Comparison of ENCODE assay signal across 15 cellular contexts in genomic region chr5:58405175-58405574, GRCh38. TPM values are rescaled to one million over a fixed set of nuclear protein-coding genes. Genes with fewer than 3 reads are reported as not detected.
DNase-seq lines count a peak whose midpoint lies in the region; ATAC-seq and TF ChIP-seq lines count a peak whose summit lies in the region.
"Had no signal": no experiment of that assay in that cellular context is flagged by ENCODE, and none has a peak within 500 bp of the region (broad histone marks: within the 10 kb centered on the region; RNA-seq: fewer than 3 reads in every experiment).

No MANE protein-coding gene starts in this region.

- H3K4me3 ChIP-seq in HUES48 (ENCODE audit: low read depth, low read length) (no peak overlapping the region), mammary epithelial cell (replicated peaks in 1 of 3; ENCODE audit: insufficient read depth in 1 of 3, low read depth in 2 of 3, low read length in 3 of 3) (no peak overlapping the region), skeletal muscle cell (ENCODE audit: low read depth, low read length) (no peak overlapping the region)

- peak overlapping the region; percentile 31 for H3K4me2 ChIP-seq in mammary epithelial cell (ENCODE audit: insufficient read depth, low read depth, low read length)

- H3K4me1 Mint-ChIP-seq in activated naive CD8-positive, alpha-beta T cell treated with anti-CD3 and anti-CD28 coated beads for 36 hours: no peaks in the 10 kb centered on the region
- H3K4me1 Mint-ChIP-seq: B cell had no signal

- ATAC-seq in esophagus mucosa: peak; percentile 85
- no peak for ATAC-seq in GM18498 (IDR thresholded peaks at IDR 0.05; ENCODE audit: unreplicated experiment)

- no peak overlapping the region for H3K27ac Mint-ChIP-seq in activated naive CD8-positive, alpha-beta T cell treated with anti-CD3 and anti-CD28 coated beads for 36 hours
- H3K27ac Mint-ChIP-seq: B cell; CD4-positive, alpha-beta T cell; HFFc6 had no signal

- peaks cover 5% of the 10 kb centered on the region for H3K27me3 Mint-ChIP-seq in activated naive CD8-positive, alpha-beta T cell treated with anti-CD3 and anti-CD28 coated beads for 36 hours

- no peaks in the 10 kb centered on the region for H4K20me1 ChIP-seq in mammary epithelial cell (ENCODE audit: insufficient read depth, low read length)

- TF ChIP-seq CTCF in mammary epithelial cell (conservative IDR thresholded peaks at IDR 0.05 in 1 of 2, IDR thresholded peaks at IDR 0.05 in 1 of 2; ENCODE audit: extremely low read depth in 1 of 2, insufficient read depth in 1 of 2, low read depth in 1 of 2, low read length in 2 of 2): no peak

- intact Hi-C loops in mammary epithelial cell (cut with micrococcal nuclease): no loop called here

- H3K9me3 Mint-ChIP-seq in activated naive CD8-positive, alpha-beta T cell treated with anti-CD3 and anti-CD28 coated beads for 36 hours: no peaks in the 10 kb centered on the region
- H3K9me3 Mint-ChIP-seq: CD4-positive, alpha-beta T cell; HFFc6 had no signal

- H2AFZ ChIP-seq in mammary epithelial cell (ENCODE audit: low read depth, low read length): peak overlapping the region; percentile 30

- no peak overlapping the region for H3K9ac ChIP-seq in HUES48 (ENCODE audit: low read depth, low read length)
- H3K9ac ChIP-seq in mammary epithelial cell (ENCODE audit: insufficient read depth, low read length): no peak overlapping the region

- dilution Hi-C loops in mammary epithelial cell (cut with HindIII; ENCODE audit: low sequenced_read_pairs): no loop called here

- in situ Hi-C loops in mammary epithelial cell (cut with MboI; ENCODE audit: low sequenced_read_pairs in 2 of 2): no loop called here

- H3K36me3 ChIP-seq in HUES48 (ENCODE audit: control insufficient read depth, insufficient read depth, low read length): no peaks in the 10 kb centered on the region
- H3K36me3 ChIP-seq in mammary epithelial cell (ENCODE audit: insufficient read depth, low read length): no peaks in the 10 kb centered on the region

- WGBS in mammary epithelial cell (ENCODE audit: low coverage, missing lambda C conversion rate): 25% methylated on average over 2 of the region's 2 CpGs

- CTCF ChIA-PET in mammary epithelial cell (lab: Charles Lee; ENCODE audit: low non-redundant PET): no interaction called here

- H3K27ac ChIP-seq in HUES48 (ENCODE audit: low read depth, low read length): peak overlapping the region; percentile 72
- no peak overlapping the region for H3K27ac ChIP-seq in mammary epithelial cell (ENCODE audit: insufficient read depth, low read depth, low read length)

- peaks cover 44% of the 10 kb centered on the region for H3K4me1 ChIP-seq in HUES48 (ENCODE audit: control insufficient read depth, insufficient read depth, low read length)
- H3K4me1 ChIP-seq in mammary epithelial cell (ENCODE audit: insufficient read depth, low read length): peaks cover 46% of the 10 kb centered on the region

- H3K27me3 ChIP-seq in HUES48 (ENCODE audit: control insufficient read depth, insufficient read depth, low read length) (no peaks in the 10 kb centered on the region), mammary epithelial cell (ENCODE audit: insufficient read depth, low read length) (no peaks in the 10 kb centered on the region)

- no peaks in the 10 kb centered on the region for H3K79me2 ChIP-seq in mammary epithelial cell (ENCODE audit: insufficient read depth, low read length)

- BruUV-seq in mammary epithelial cell (replicated peaks; lab: Mats Ljungman, UMichigan): no TSS peak

- peak; percentile 63 for DNase-seq in mammary epithelial cell
- peak; percentile 9 for DNase-seq in skeletal muscle cell (ENCODE audit: low read depth)
- DNase-seq in activated naive CD8-positive, alpha-beta T cell treated with anti-CD3 and anti-CD28 coated beads for 36 hours: no peak
- DNase-seq in NCI-H2227 (lab: John Stamatoyannopoulos, UW; ENCODE audit: unreplicated experiment): no peak
- no peak for DNase-seq in NCI-H2107 treated with DMSO at 0.1 percent for 48 hours (lab: John Stamatoyannopoulos, UW; ENCODE audit: unreplicated experiment)
- DNase-seq: C1 segment of cervical spinal cord; CD4-positive, alpha-beta T cell; DMS79 treated with DMSO at 0.1 percent for 48 hours; EL; HCEC 1CT; HFFc6 had no signal

- no peaks in the 10 kb centered on the region for H3K36me3 Mint-ChIP-seq in activated naive CD8-positive, alpha-beta T cell treated with anti-CD3 and anti-CD28 coated beads for 36 hours

- no peak overlapping the region for H3K4me3 Mint-ChIP-seq in activated naive CD8-positive, alpha-beta T cell treated with anti-CD3 and anti-CD28 coated beads for 36 hours
- H3K4me3 Mint-ChIP-seq: B cell; CD4-positive, alpha-beta T cell; HFFc6 had no signal

- H3K9me3 ChIP-seq in HUES48 (ENCODE audit: control insufficient read depth, insufficient read depth, low read length) (no peaks in the 10 kb centered on the region), mammary epithelial cell (replicated peaks; ENCODE audit: insufficient read depth, low read length) (no peaks in the 10 kb centered on the region)

RNA-seq across cellular contexts. Expression of gene PLK2, which starts 54.7 kb away (rescaled TPM):
- total RNA-seq in mammary epithelial cell: 100 to 1,000 TPM; 336 to 534 TPM
- polyA plus RNA-seq in mammary epithelial cell: 73.2 TPM
- polyA minus RNA-seq in mammary epithelial cell: 301 TPM
- total RNA-seq in esophagus mucosa: 90.7 TPM
- 1 to 10 TPM; 2.3 to 4.1 TPM for total RNA-seq in activated naive CD8-positive, alpha-beta T cell treated with anti-CD3 and anti-CD28 coated beads for 36 hours

Comparison
In these comparisons a context has a peak if more than half of its experiments do, and no peak if none do; other contexts are left out.
1. DNase-seq: peak in mammary epithelial cell (single experiment) and skeletal muscle cell (single experiment); none in activated naive CD8-positive, alpha-beta T cell treated with anti-CD3 and anti-CD28 coated beads for 36 hours (single experiment), NCI-H2227 (single experiment) and NCI-H2107 treated with DMSO at 0.1 percent for 48 hours (single experiment).
2. RNA of gene PLK2, which starts 54.7 kb away (total RNA-seq): 336 to 534 TPM in mammary epithelial cell and 90.7 TPM in esophagus mucosa (single experiment); 2.3 to 4.1 TPM in activated naive CD8-positive, alpha-beta T cell treated with anti-CD3 and anti-CD28 coated beads for 36 hours; every median in the first group is over 10 times any median in the second.